In genomic region chr10:5971886-5972285, GRCh38 we compare ENCODE assay signal across 12 cellular contexts. TPM values are rescaled to one million over a fixed set of nuclear protein-coding genes. Genes with fewer than 3 reads are reported as not detected.
DNase-seq lines count a peak whose midpoint lies in the region; ATAC-seq and TF ChIP-seq lines count a peak whose summit lies in the region.
"Had no signal": no experiment of that assay in that cellular context is flagged by ENCODE, and none has a peak within 500 bp of the region (broad histone marks: within the 10 kb centered on the region; RNA-seq: fewer than 3 reads in every experiment).

No MANE protein-coding gene starts in this region.

- peaks cover 82% of the 10 kb centered on the region for H3K79me2 ChIP-seq in OCI-LY3 (ENCODE audit: low read length)

- no peak overlapping the region for H2AFZ ChIP-seq in OCI-LY3 (ENCODE audit: low read depth, low read length)

- no peak overlapping the region for H3K27ac ChIP-seq in CD4-positive, alpha-beta T cell (ENCODE audit: low read depth, low read length)
- no peak overlapping the region for H3K27ac ChIP-seq in OCI-LY3 (ENCODE audit: low read length)
- peak overlapping the region; percentile 23 to 63 (median 52) for H3K27ac ChIP-seq in esophagus muscularis mucosa (replicated peaks in 1 of 4)

- no peak for ATAC-seq in CD4-positive, alpha-beta T cell (ENCODE audit: poor library complexity)
- no peak for ATAC-seq in HG02610 (IDR thresholded peaks at IDR 0.05; ENCODE audit: unreplicated experiment)
- ATAC-seq in GM18870 (IDR thresholded peaks at IDR 0.05; ENCODE audit: unreplicated experiment): no peak
- ATAC-seq in HG03460 (IDR thresholded peaks at IDR 0.05; ENCODE audit: unreplicated experiment): no peak

- peaks cover 9% of the 10 kb centered on the region for H3K36me3 Mint-ChIP-seq in CD4-positive, alpha-beta T cell (ENCODE audit: low read depth)
- peaks cover 3% of the 10 kb centered on the region for H3K36me3 Mint-ChIP-seq in progenitor cell of endocrine pancreas (ENCODE audit: insufficient read depth)
- no peaks in the 10 kb centered on the region for H3K36me3 Mint-ChIP-seq in type B pancreatic cell

- H3K4me3 Mint-ChIP-seq in CD4-positive, alpha-beta T cell: no peak overlapping the region
- no peak overlapping the region for H3K4me3 Mint-ChIP-seq in progenitor cell of endocrine pancreas (ENCODE audit: low read depth)
- no peak overlapping the region for H3K4me3 Mint-ChIP-seq in type B pancreatic cell
- H3K4me3 Mint-ChIP-seq: neural crest cell had no signal

- intact Hi-C loops in CD4-positive, alpha-beta T cell (cut with DNase I, micrococcal nuclease): no loop called here
- intact Hi-C loops in esophagus muscularis mucosa (cut with DNase I): no loop called here

- peaks cover 2% of the 10 kb centered on the region for H3K36me3 ChIP-seq in OCI-LY3 (replicated peaks; ENCODE audit: low read depth, low read length)
- peaks cover 0 to 7% (median 0%) of the 10 kb centered on the region in 4 donors for H3K36me3 ChIP-seq in esophagus muscularis mucosa

- TF ChIP-seq CTCF in CD4-positive, alpha-beta T cell (IDR thresholded peaks at IDR 0.05): no peak
- TF ChIP-seq CTCF in OCI-LY3 (IDR thresholded peaks at IDR 0.05; ENCODE audit: low read depth, low read length) (no peak), esophagus muscularis mucosa (IDR thresholded peaks at IDR 0.05) (no peak), progenitor cell of endocrine pancreas (IDR thresholded peaks at IDR 0.05; ENCODE audit: unreplicated experiment) (no peak), type B pancreatic cell (conservative IDR thresholded peaks at IDR 0.05) (no peak)

- peak overlapping the region; percentile 25 for H3K27ac Mint-ChIP-seq in CD4-positive, alpha-beta T cell
- peak overlapping the region; percentile 64 for H3K27ac Mint-ChIP-seq in progenitor cell of endocrine pancreas
- no peak overlapping the region for H3K27ac Mint-ChIP-seq in type B pancreatic cell

- POLR2A ChIA-PET in CD4-positive, alpha-beta T cell (lab: Charles Lee): interaction anchor here (0.6 kb wide), 1 partner anchor 507 kb away, joined by 3 read pairs; no protein-coding TSS in a partner anchor

- H3K9me3 ChIP-seq in CD4-positive, alpha-beta T cell (ENCODE audit: control insufficient read depth, low read length): no peaks in the 10 kb centered on the region
- no peaks in the 10 kb centered on the region for H3K9me3 ChIP-seq in OCI-LY3 (ENCODE audit: insufficient read depth, low read length)
- H3K9me3 ChIP-seq in esophagus muscularis mucosa: no peaks in the 10 kb centered on the region
- H3K9me3 ChIP-seq: Caco-2 had no signal

- H3K27me3 Mint-ChIP-seq in CD4-positive, alpha-beta T cell: no peaks in the 10 kb centered on the region
- H3K27me3 Mint-ChIP-seq in progenitor cell of endocrine pancreas (peaks cover 32% of the 10 kb centered on the region), type B pancreatic cell (peaks cover 43% of the 10 kb centered on the region)

- no peak for TF ChIP-seq EP300 in esophagus muscularis mucosa (IDR thresholded peaks at IDR 0.05)

- H3K9me3 Mint-ChIP-seq in CD4-positive, alpha-beta T cell: no peaks in the 10 kb centered on the region
- H3K9me3 Mint-ChIP-seq in progenitor cell of endocrine pancreas (ENCODE audit: low read depth): peaks cover 4% of the 10 kb centered on the region
- H3K9me3 Mint-ChIP-seq in type B pancreatic cell: no peaks in the 10 kb centered on the region
- H3K9me3 Mint-ChIP-seq: neural crest cell had no signal

- peaks cover 18% of the 10 kb centered on the region for H4K20me1 ChIP-seq in OCI-LY3 (ENCODE audit: insufficient read depth, low read length)

- WGBS in esophagus muscularis mucosa: 65% methylated on average over 4 of the region's 4 CpGs

- H3K27me3 ChIP-seq in CD4-positive, alpha-beta T cell (ENCODE audit: control insufficient read depth, insufficient read depth, low read length): no peaks in the 10 kb centered on the region
- H3K27me3 ChIP-seq in OCI-LY3 (ENCODE audit: low read depth, low read length) (no peaks in the 10 kb centered on the region), esophagus muscularis mucosa (no peaks in the 10 kb centered on the region)

- TF ChIP-seq POLR2A in esophagus muscularis mucosa (IDR thresholded peaks at IDR 0.05; ENCODE audit: low read depth): no peak

- H3K9ac ChIP-seq in OCI-LY3 (ENCODE audit: low read length): no peak overlapping the region

- CTCF ChIA-PET in CD4-positive, alpha-beta T cell (lab: Charles Lee): interaction anchor here (1.1 to 2.0 kb wide), 2 partner anchors 114 to 180 kb away, joined by 4 to 9 read pairs; no protein-coding TSS in a partner anchor

- H3K4me1 Mint-ChIP-seq in CD4-positive, alpha-beta T cell (ENCODE audit: low read depth): peaks cover 38% of the 10 kb centered on the region
- H3K4me1 Mint-ChIP-seq in progenitor cell of endocrine pancreas (ENCODE audit: low read depth) (peaks cover 18% of the 10 kb centered on the region), type B pancreatic cell (ENCODE audit: unreplicated experiment) (peaks cover 6% of the 10 kb centered on the region)

- H3K4me1 ChIP-seq in OCI-LY3 (ENCODE audit: low read length) (peaks cover 41% of the 10 kb centered on the region), esophagus muscularis mucosa (peaks cover 13 to 41% (median 21%) of the 10 kb centered on the region in 4 donors)

- peak overlapping the region; percentile 53 for H3K4me2 ChIP-seq in OCI-LY3 (ENCODE audit: low read length)

- no peak overlapping the region for H3K4me3 ChIP-seq in OCI-LY3 (ENCODE audit: low read length)
- no peak overlapping the region for H3K4me3 ChIP-seq in esophagus muscularis mucosa

- DNase-seq in CD4-positive, alpha-beta T cell: no peak
- peak; percentile 86 for DNase-seq in esophagus muscularis mucosa (ENCODE audit: extremely low spot score)
- no peak for DNase-seq in progenitor cell of endocrine pancreas (ENCODE audit: low spot score, unreplicated experiment)
- no peak for DNase-seq in type B pancreatic cell (ENCODE audit: extremely low spot score, unreplicated experiment)
- DNase-seq: amniotic stem cell, SHP77 treated with DMSO at 0.1 percent for 48 hours had no signal

RNA-seq across cellular contexts. Expression of gene IL15RA, which starts 5.5 kb away (rescaled TPM):
- total RNA-seq in CD4-positive, alpha-beta T cell: 1 to 10 TPM; 4.4 TPM
- 10 to 100 TPM; 19.5 to 30.1 (median 24.2) TPM for total RNA-seq in esophagus muscularis mucosa
- 0.48 and 1.5 TPM in 2 replicates for total RNA-seq in progenitor cell of endocrine pancreas
- 1.4 and 3.7 TPM in 2 replicates for total RNA-seq in type B pancreatic cell (ENCODE audit: low replicate concordance)
- total RNA-seq: neural crest cell had no signal

Comparison
In these comparisons a context has a peak if more than half of its experiments do, and no peak if none do; other contexts are left out.
1. H3K27ac ChIP-seq: peak in esophagus muscularis mucosa (4 of 4); none in CD4-positive, alpha-beta T cell (single experiment) and OCI-LY3 (single experiment).